In genomic region chr3:149086232-149086988, GRCh38 we compare ENCODE assay signal across 8 cellular contexts. TPM values are rescaled to one million over a fixed set of nuclear protein-coding genes. Genes with fewer than 3 reads are reported as not detected.
DNase-seq lines count a peak whose midpoint lies in the region; ATAC-seq, FAIRE-seq and TF ChIP-seq lines count a peak whose summit lies in the region.

TSS of gene HLTF (minus strand) at chr3:149086533. CDS start at chr3:149086336, 197 bp downstream.

- peak within 1 kb of the TSS; percentile 17; the same call in 1 of the 2 replicates for H3K27ac ChIP-seq in KMS-11

- DNase-seq in DMS53 (lab: John Stamatoyannopoulos, UW): peak; percentile 99
- DNase-seq in RCC 7860 (ENCODE audit: low spot score): peak; percentile 94
- DNase-seq in activated T-helper 1 cell treated with anti-CD3 and anti-CD28 coated beads, Interleukin-12 subunit alpha, Interleukin-12 subunit beta, Interleukin-2, Interleukin-4 antibody, amounts not matched to agents 30 ng/mL and 10 ng/mL and 1 ng/mL, durations not matched to agents 14 hours and 24 hours and 36 hours (ENCODE audit: low spot score): peak; percentile 87
- peak; percentile 99 for DNase-seq in fibroblast of gingiva (ENCODE audit: low read depth)
- peak; percentile 89 for DNase-seq in naive B cell

- peaks cover 3% of the 10 kb centered on the region for H3K9me3 Mint-ChIP-seq in activated T-helper 1 cell treated with anti-CD3 and anti-CD28 coated beads, Interleukin-12 subunit alpha, Interleukin-12 subunit beta, Interleukin-2, Interleukin-4 antibody, amounts not matched to agents 30 ng/mL and 10 ng/mL and 1 ng/mL, durations not matched to agents 14 hours and 24 hours and 36 hours
- H3K9me3 Mint-ChIP-seq in naive B cell: no peaks in the 10 kb centered on the region
- H3K9me3 Mint-ChIP-seq in stimulated activated memory B cell treated with anti-CD40 and anti-IgM and Interleukin-4, amounts not matched to agents 10 μg/mL and 1 μg/mL and 100 μg/mL, for 72 hours: no peaks in the 10 kb centered on the region

- H3K9ac ChIP-seq in KMS-11: peak within 1 kb of the TSS; percentile 42; the same call in 1 of the 2 replicates

- peak within 1 kb of the TSS; percentile 44; the same call in 1 of the 2 replicates for H2AFZ ChIP-seq in KMS-11 (ENCODE audit: low read depth)

- TF ChIP-seq CTCF in KMS-11 (conservative IDR thresholded peaks at IDR 0.05; ENCODE audit: low read depth, low read length): no peak

- H3K27me3 Mint-ChIP-seq in activated T-helper 1 cell treated with anti-CD3 and anti-CD28 coated beads, Interleukin-12 subunit alpha, Interleukin-12 subunit beta, Interleukin-2, Interleukin-4 antibody, amounts not matched to agents 30 ng/mL and 10 ng/mL and 1 ng/mL, durations not matched to agents 14 hours and 24 hours and 36 hours (ENCODE audit: insufficient read depth): no peaks in the 10 kb centered on the region
- no peaks in the 10 kb centered on the region for H3K27me3 Mint-ChIP-seq in naive B cell
- H3K27me3 Mint-ChIP-seq in stimulated activated memory B cell treated with anti-CD40 and anti-IgM and Interleukin-4, amounts not matched to agents 10 μg/mL and 1 μg/mL and 100 μg/mL, for 72 hours: no peaks in the 10 kb centered on the region

- peaks cover 9% of the 10 kb centered on the region for H3K36me3 Mint-ChIP-seq in activated T-helper 1 cell treated with anti-CD3 and anti-CD28 coated beads, Interleukin-12 subunit alpha, Interleukin-12 subunit beta, Interleukin-2, Interleukin-4 antibody, amounts not matched to agents 30 ng/mL and 10 ng/mL and 1 ng/mL, durations not matched to agents 14 hours and 24 hours and 36 hours (ENCODE audit: low read depth)
- no peaks in the 10 kb centered on the region for H3K36me3 Mint-ChIP-seq in naive B cell
- peaks cover 7% of the 10 kb centered on the region for H3K36me3 Mint-ChIP-seq in stimulated activated memory B cell treated with anti-CD40 and anti-IgM and Interleukin-4, amounts not matched to agents 10 μg/mL and 1 μg/mL and 100 μg/mL, for 72 hours

- peak within 1 kb of the TSS; percentile 51 for H3K4me3 ChIP-seq in KMS-11 (IDR thresholded peaks at IDR 0.05; ENCODE audit: insufficient read depth, low read depth, low read length)

- H3K4me1 Mint-ChIP-seq in activated T-helper 1 cell treated with anti-CD3 and anti-CD28 coated beads, Interleukin-12 subunit alpha, Interleukin-12 subunit beta, Interleukin-2, Interleukin-4 antibody, amounts not matched to agents 30 ng/mL and 10 ng/mL and 1 ng/mL, durations not matched to agents 14 hours and 24 hours and 36 hours (ENCODE audit: low read depth): peaks cover 27% of the 10 kb centered on the region
- peaks cover 12 to 33% (median 20%) of the 10 kb centered on the region in 3 donors for H3K4me1 Mint-ChIP-seq in naive B cell
- H3K4me1 Mint-ChIP-seq in stimulated activated memory B cell treated with anti-CD40 and anti-IgM and Interleukin-4, amounts not matched to agents 10 μg/mL and 1 μg/mL and 100 μg/mL, for 72 hours: peaks cover 37% of the 10 kb centered on the region

- H3K79me2 ChIP-seq in KMS-11 (ENCODE audit: insufficient read depth, low read depth): peaks cover 19% of the 10 kb centered on the region; the same call in 1 of the 2 replicates

- no peaks in the 10 kb centered on the region for H4K20me1 ChIP-seq in KMS-11 (ENCODE audit: insufficient read depth)

- H3K4me1 ChIP-seq in KMS-11 (ENCODE audit: low read depth, poor library complexity, severe bottlenecking): peaks cover 4% of the 10 kb centered on the region

- peak within 1 kb of the TSS; percentile 31; the same call in 1 of the 2 replicates for H3K4me2 ChIP-seq in KMS-11

- no peaks in the 10 kb centered on the region for H3K27me3 ChIP-seq in KMS-11 (ENCODE audit: insufficient read depth, low read depth)

- peak; percentile 98 for ATAC-seq in GM21723 (IDR thresholded peaks at IDR 0.05; ENCODE audit: unreplicated experiment)
- peak; percentile 97 to 98 for ATAC-seq in naive B cell (ENCODE audit: low read depth in 2 of 2)
- peak; percentile 99 for ATAC-seq in stimulated activated memory B cell treated with anti-CD40 and anti-IgM and Interleukin-4, amounts not matched to agents 10 μg/mL and 1 μg/mL and 100 μg/mL, for 72 hours

- H3K27ac Mint-ChIP-seq in activated T-helper 1 cell treated with anti-CD3 and anti-CD28 coated beads, Interleukin-12 subunit alpha, Interleukin-12 subunit beta, Interleukin-2, Interleukin-4 antibody, amounts not matched to agents 30 ng/mL and 10 ng/mL and 1 ng/mL, durations not matched to agents 14 hours and 24 hours and 36 hours: peak within 1 kb of the TSS; percentile 87
- peak within 1 kb of the TSS; percentile 21 to 93 (median 78) for H3K27ac Mint-ChIP-seq in naive B cell
- H3K27ac Mint-ChIP-seq in stimulated activated memory B cell treated with anti-CD40 and anti-IgM and Interleukin-4, amounts not matched to agents 10 μg/mL and 1 μg/mL and 100 μg/mL, for 72 hours: peak within 1 kb of the TSS; percentile 81

- intact Hi-C loops in activated T-helper 1 cell treated with anti-CD3 and anti-CD28 coated beads, Interleukin-12 subunit alpha, Interleukin-12 subunit beta, Interleukin-2, Interleukin-4 antibody, amounts not matched to agents 30 ng/mL and 10 ng/mL and 1 ng/mL, durations not matched to agents 14 hours and 24 hours and 36 hours (cut with micrococcal nuclease): loop anchor here (1.0 to 5.0 kb wide), 7 partner anchors 34 to 726 kb away; partner anchors contain the start of genes GYG1, HPS3 and RNF13

- peak; percentile 48 for FAIRE-seq in RCC 7860 (lab: Jason Lieb, UNC)

- H3K4me3 Mint-ChIP-seq in activated T-helper 1 cell treated with anti-CD3 and anti-CD28 coated beads, Interleukin-12 subunit alpha, Interleukin-12 subunit beta, Interleukin-2, Interleukin-4 antibody, amounts not matched to agents 30 ng/mL and 10 ng/mL and 1 ng/mL, durations not matched to agents 14 hours and 24 hours and 36 hours: peak within 1 kb of the TSS; percentile 90
- H3K4me3 Mint-ChIP-seq in naive B cell: peak within 1 kb of the TSS; percentile 88 to 100 (median 98)
- peak within 1 kb of the TSS; percentile 97 for H3K4me3 Mint-ChIP-seq in stimulated activated memory B cell treated with anti-CD40 and anti-IgM and Interleukin-4, amounts not matched to agents 10 μg/mL and 1 μg/mL and 100 μg/mL, for 72 hours

- no peaks in the 10 kb centered on the region; the same call in 1 of the 2 replicates for H3K36me3 ChIP-seq in KMS-11 (ENCODE audit: insufficient read depth)

RNA-seq across cellular contexts. Expression of gene HLTF, which starts in this region (rescaled TPM):
- 19.7 and 22.6 TPM in 2 replicates for total RNA-seq in activated T-helper 1 cell treated with anti-CD3 and anti-CD28 coated beads, Interleukin-12 subunit alpha, Interleukin-12 subunit beta, Interleukin-2, Interleukin-4 antibody, amounts not matched to agents 30 ng/mL and 10 ng/mL and 1 ng/mL, durations not matched to agents 14 hours and 24 hours and 36 hours
- 10 to 100 TPM; 13.6 to 26.1 (median 21.6) TPM for polyA plus RNA-seq in naive B cell (ENCODE audit: low read depth in 6 of 6)

Comparison
In these comparisons a context has a peak if more than half of its experiments do, and no peak if none do; other contexts are left out.
1. Peak in every context shown above with its lines: DNase-seq, ATAC-seq, H3K4me3 ChIP-seq and H3K27ac ChIP-seq.